ENCODE assay signal across 15 cellular contexts in the genomic region with DNA sequence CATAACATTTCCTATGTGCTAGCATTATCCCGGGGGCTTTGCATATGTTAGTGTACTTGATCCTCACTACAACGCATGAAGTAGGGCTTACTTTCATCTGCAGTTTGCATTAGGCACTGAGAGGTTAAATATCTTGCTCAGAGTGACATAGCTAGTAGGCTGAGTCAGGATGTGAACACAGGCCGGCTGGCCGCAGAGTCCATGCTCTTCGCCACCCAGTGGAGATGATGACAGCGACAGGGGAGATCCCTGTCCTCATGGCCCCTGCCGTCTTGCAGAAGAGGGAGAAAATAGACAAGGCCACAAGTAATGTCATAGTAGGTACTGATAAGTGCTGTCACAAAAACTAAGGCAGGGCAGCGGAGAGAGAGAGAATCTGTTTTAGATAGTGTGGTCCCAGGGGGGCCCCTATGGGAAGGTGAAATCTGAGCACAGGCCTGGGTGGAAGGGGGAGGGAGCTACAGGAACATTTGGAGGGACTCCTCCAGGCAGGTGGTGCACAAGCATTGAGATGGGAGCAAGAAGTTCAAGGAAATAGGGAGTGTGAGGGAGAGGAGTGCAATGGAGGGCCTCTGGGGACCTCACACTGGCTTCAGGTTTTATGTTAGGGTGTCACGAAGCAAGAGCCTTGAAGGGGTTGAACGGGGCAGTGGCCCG. TPM values are rescaled to one million over a fixed set of nuclear protein-coding genes. Genes with fewer than 3 reads are reported as not detected.
DNase-seq lines count a peak whose midpoint lies in the region; ATAC-seq and TF ChIP-seq lines count a peak whose summit lies in the region.
"Had no signal": no experiment of that assay in that cellular context is flagged by ENCODE, and none has a peak within 500 bp of the region (broad histone marks: within the 10 kb centered on the region; RNA-seq: fewer than 3 reads in every experiment).

No MANE protein-coding gene starts in this region.

- no peak overlapping the region for H3K9ac ChIP-seq in GM23248
- H3K9ac ChIP-seq in adipocyte (ENCODE audit: low read length): no peak overlapping the region
- H3K9ac ChIP-seq: SK-N-SH had no signal

- in situ Hi-C loops in GM23248 (cut with MboI): no loop called here

- peak; percentile 87 to 90 (median 89) for ATAC-seq in heart left ventricle
- ATAC-seq in activated CD8-positive, alpha-beta T cell treated with anti-CD3 and anti-CD28 coated beads, Interleukin-2, amount 10 ng/mL, durations not matched to agents 7 days and 5 days: no peak

- WGBS in GM23248 (ENCODE audit: low coverage in 1 of 2, low lambda C conversion rate in 2 of 2, missing lambda C conversion rate in 2 of 2), 2 experiments: 73 to 77% methylated on average over 11 of the region's 11 CpGs
- WGBS in heart left ventricle, 4 donors: 63 to 66% (median 64%) methylated on average over 11 of the region's 11 CpGs
- whole genome bisulfite sequencing in sigmoid colon, 2 donors: 89 to 92% methylated on average over 11 of the region's 11 CpGs

- H3K4me2 ChIP-seq in GM23248 (ENCODE audit: unreplicated experiment): no peak overlapping the region
- H3K4me2 ChIP-seq: SK-N-SH had no signal

- no peak for TF ChIP-seq POLR2A in heart left ventricle (IDR thresholded peaks at IDR 0.05)
- TF ChIP-seq POLR2A in sigmoid colon (IDR thresholded peaks at IDR 0.05): no peak

- H3K27me3 ChIP-seq in GM23248 (replicated peaks; ENCODE audit: insufficient read depth) (no peaks in the 10 kb centered on the region), adipocyte (replicated peaks; ENCODE audit: control insufficient read depth, insufficient read depth, low read length) (no peaks in the 10 kb centered on the region), heart left ventricle (no peaks in the 10 kb centered on the region), sigmoid colon (no peaks in the 10 kb centered on the region)
- H3K27me3 ChIP-seq: tibial nerve had no signal

- H3K4me3 Mint-ChIP-seq in activated CD8-positive, alpha-beta T cell treated with anti-CD3 and anti-CD28 coated beads, Interleukin-2, amount 10 ng/mL, durations not matched to agents 7 days and 5 days: no peak overlapping the region
- H3K4me3 Mint-ChIP-seq: natural killer cell treated with Interleukin-12 subunit alpha and Interleukin-12 subunit beta and Interleukin-15 and Interleukin-18, amount 100 ng/mL, for 72 hours had no signal

- peaks cover 2% of the 10 kb centered on the region for H3K36me3 Mint-ChIP-seq in activated CD8-positive, alpha-beta T cell treated with anti-CD3 and anti-CD28 coated beads, Interleukin-2, amount 10 ng/mL, durations not matched to agents 7 days and 5 days (ENCODE audit: low read depth)
- H3K36me3 Mint-ChIP-seq: natural killer cell treated with Interleukin-12 subunit alpha and Interleukin-12 subunit beta and Interleukin-15 and Interleukin-18, amount 100 ng/mL, for 72 hours had no signal

- 0 out of 2 replicates have a peak, but pooled peaks cover 11% of the 10 kb centered on the region for H3F3A ChIP-seq in GM23248 (ENCODE audit: insufficient read depth)

- DNase-seq in GM23248 (peak; percentile 55), adipocyte (ENCODE audit: low read depth) (peak; percentile 52), heart left ventricle (peak in 3 of 5 donors; percentile 26 to 51 (median 40)), sigmoid colon (no peak), DMS153 (lab: John Stamatoyannopoulos, UW) (no peak), AML-193 (lab: John Stamatoyannopoulos, UW) (no peak), GM19240 (ENCODE audit: insufficient read length, low spot score) (no peak)
- no peak for DNase-seq in activated CD8-positive, alpha-beta T cell treated with anti-CD3 and anti-CD28 coated beads, Interleukin-2, amount 10 ng/mL, durations not matched to agents 7 days and 5 days
- DNase-seq: activated CD4-positive, alpha-beta T cell treated with anti-CD3 and anti-CD28 coated beads for 1 hour; cerebellar nuclear complex; GOT3; NCI-H1105 had no signal

- H2AFZ ChIP-seq in GM23248: no peak overlapping the region

- TF ChIP-seq CTCF in heart left ventricle (IDR thresholded peaks at IDR 0.05) (peak in 9 of 12 donors; percentile 22 to 49 (median 34)), sigmoid colon (IDR thresholded peaks at IDR 0.05) (no peak)

- no peak overlapping the region for H3K27ac Mint-ChIP-seq in activated CD8-positive, alpha-beta T cell treated with anti-CD3 and anti-CD28 coated beads, Interleukin-2, amount 10 ng/mL, durations not matched to agents 7 days and 5 days
- H3K27ac Mint-ChIP-seq: natural killer cell treated with Interleukin-12 subunit alpha and Interleukin-12 subunit beta and Interleukin-15 and Interleukin-18, amount 100 ng/mL, for 72 hours had no signal

- H3K9me3 Mint-ChIP-seq in activated CD8-positive, alpha-beta T cell treated with anti-CD3 and anti-CD28 coated beads, Interleukin-2, amount 10 ng/mL, durations not matched to agents 7 days and 5 days (ENCODE audit: insufficient read depth): no peaks in the 10 kb centered on the region
- H3K9me3 Mint-ChIP-seq: natural killer cell treated with Interleukin-12 subunit alpha and Interleukin-12 subunit beta and Interleukin-15 and Interleukin-18, amount 100 ng/mL, for 72 hours had no signal

- peaks cover 7% of the 10 kb centered on the region for H3K4me1 Mint-ChIP-seq in activated CD8-positive, alpha-beta T cell treated with anti-CD3 and anti-CD28 coated beads, Interleukin-2, amount 10 ng/mL, durations not matched to agents 7 days and 5 days (ENCODE audit: low read depth)

- H3K4me3 ChIP-seq in GM23248 (no peak overlapping the region), adipocyte (ENCODE audit: low read length) (no peak overlapping the region), heart left ventricle (peak overlapping the region in 1 of 12 donors; percentile 16), sigmoid colon (no peak overlapping the region)
- H3K4me3 ChIP-seq: tibial nerve had no signal

- H3K27me3 Mint-ChIP-seq in activated CD8-positive, alpha-beta T cell treated with anti-CD3 and anti-CD28 coated beads, Interleukin-2, amount 10 ng/mL, durations not matched to agents 7 days and 5 days (ENCODE audit: low read depth): no peaks in the 10 kb centered on the region
- H3K27me3 Mint-ChIP-seq: natural killer cell treated with Interleukin-12 subunit alpha and Interleukin-12 subunit beta and Interleukin-15 and Interleukin-18, amount 100 ng/mL, for 72 hours had no signal

- intact Hi-C loops in heart left ventricle (cut with DNase I): loop anchor here in 8 of 10 donors (1.0 to 10.0 kb wide), 13 partner anchors 67 to 191 kb away; no protein-coding TSS in a partner anchor
- intact Hi-C loops in sigmoid colon (cut with DNase I): no loop called here

- no peak for TF ChIP-seq EP300 in sigmoid colon (IDR thresholded peaks at IDR 0.05)

- H3K4me1 ChIP-seq in GM23248 (ENCODE audit: insufficient read depth) (no peaks in the 10 kb centered on the region), adipocyte (ENCODE audit: control insufficient read depth, insufficient read depth, low read length) (no peaks in the 10 kb centered on the region), heart left ventricle (peaks cover 0 to 34% (median 15%) of the 10 kb centered on the region in 12 donors), sigmoid colon (peaks cover 0 to 29% (median 23%) of the 10 kb centered on the region in 4 donors)

- H3K9me3 ChIP-seq in GM23248 (ENCODE audit: low read depth) (no peaks in the 10 kb centered on the region), adipocyte (ENCODE audit: control insufficient read depth, low read length) (no peaks in the 10 kb centered on the region), heart left ventricle (no peaks in the 10 kb centered on the region), sigmoid colon (no peaks in the 10 kb centered on the region)
- H3K9me3 ChIP-seq: SK-N-SH, tibial nerve had no signal

- POLR2A ChIA-PET in activated CD8-positive, alpha-beta T cell treated with anti-CD3 and anti-CD28 coated beads, Interleukin-2, amount 10 ng/mL, durations not matched to agents 7 days and 5 days (lab: Charles Lee): no interaction called here

- H4K20me1 ChIP-seq in GM23248 (ENCODE audit: insufficient read depth): no peaks in the 10 kb centered on the region; the same call in 1 of the 2 replicates

- H3K36me3 ChIP-seq in GM23248 (ENCODE audit: low read depth): no peaks in the 10 kb centered on the region
- H3K36me3 ChIP-seq in adipocyte (ENCODE audit: control insufficient read depth, insufficient read depth, low read length, severe bottlenecking): peaks cover 5% of the 10 kb centered on the region
- peaks cover 0 to 9% (median 3%) of the 10 kb centered on the region in 9 donors for H3K36me3 ChIP-seq in heart left ventricle
- no peaks in the 10 kb centered on the region for H3K36me3 ChIP-seq in sigmoid colon

- CTCF ChIA-PET in activated CD8-positive, alpha-beta T cell treated with anti-CD3 and anti-CD28 coated beads, Interleukin-2, amount 10 ng/mL, durations not matched to agents 7 days and 5 days (lab: Charles Lee): interaction anchor here (2.0 to 3.0 kb wide), 4 partner anchors 40 to 86 kb away, joined by 6 to 18 read pairs (median 12); no protein-coding TSS in a partner anchor

- H3K79me2 ChIP-seq in GM23248 (ENCODE audit: insufficient read depth): no peaks in the 10 kb centered on the region

- H3K27ac ChIP-seq in GM23248 (no peak overlapping the region), heart left ventricle (peak overlapping the region in 5 of 12 donors; percentile 11 to 36 (median 17)), sigmoid colon (peak overlapping the region in 3 of 4 donors; percentile 15 to 66 (median 26))
- H3K27ac ChIP-seq: tibial nerve had no signal

- no peaks in the 10 kb centered on the region for H3K9me2 ChIP-seq in GM23248 (ENCODE audit: insufficient read depth)
- H3K9me2 ChIP-seq: SK-N-SH had no signal

RNA-seq across cellular contexts. Expression of a gene that starts 46.8 kb away (rescaled TPM):
- 18.7 and 28.0 TPM in 2 replicates for total RNA-seq in GM23248 (2014; rRNA removed; shearing (Covaris generic))
- 27.1 and 30.3 TPM in 2 replicates for polyA plus RNA-seq in GM23248 (2016; fragmentation: Nextera tagmentation; extraction: Ambion mirVana)
- total RNA-seq in heart left ventricle: 10 to 100 TPM; 18.8 to 39.7 (median 21.3) TPM
- 10 to 100 TPM; 21.0 to 22.0 TPM for polyA plus RNA-seq in heart left ventricle
- 10 to 100 TPM; 18.3 to 29.3 (median 25.5) TPM for total RNA-seq in sigmoid colon
- polyA plus RNA-seq in sigmoid colon: 10 to 100 TPM; 11.3 to 22.2 (median 19.5) TPM
- 10 to 100 TPM; 28.9 to 29.8 TPM for total RNA-seq in activated CD8-positive, alpha-beta T cell treated with anti-CD3 and anti-CD28 coated beads, Interleukin-2, amount 10 ng/mL, durations not matched to agents 7 days and 5 days

RNA-seq across cellular contexts. Expression of a gene that starts 47.3 kb away (rescaled TPM):
- 10.2 and 16.5 TPM in 2 replicates for total RNA-seq in GM23248 (2014; rRNA removed; shearing (Covaris generic))
- polyA plus RNA-seq in GM23248 (2016; fragmentation: Nextera tagmentation; extraction: Ambion mirVana) (14.7 and 15.1 TPM in 2 replicates), heart left ventricle (10 to 100 TPM; 11.4 to 21.4 TPM), sigmoid colon (10 to 100 TPM in 1 of 3 donors, 1 to 10 TPM in 2; 8.1 to 14.4 (median 9.0) TPM)
- total RNA-seq in heart left ventricle (10 to 100 TPM; 17.1 to 24.6 (median 20.5) TPM), sigmoid colon (10 to 100 TPM; 11.7 to 21.0 (median 14.8) TPM)
- 10 to 100 TPM; 16.7 to 20.2 TPM for total RNA-seq in activated CD8-positive, alpha-beta T cell treated with anti-CD3 and anti-CD28 coated beads, Interleukin-2, amount 10 ng/mL, durations not matched to agents 7 days and 5 days

Comparison
In these comparisons a context has a peak if more than half of its experiments do, and no peak if none do; other contexts are left out.
1. DNase-seq: peak in GM23248 (single experiment), adipocyte (single experiment) and heart left ventricle (3 of 5); none in sigmoid colon (single experiment), DMS153 (single experiment), activated CD8-positive, alpha-beta T cell treated with anti-CD3 and anti-CD28 coated beads, Interleukin-2, amount 10 ng/mL, durations not matched to agents 7 days and 5 days (single experiment), AML-193 (0 of 2) and GM19240 (single experiment).
2. CTCF ChIP-seq: peak in heart left ventricle (9 of 12); none in sigmoid colon (0 of 4).